Comparison of ENCODE assay signal across 18 cellular contexts in the genomic region with DNA sequence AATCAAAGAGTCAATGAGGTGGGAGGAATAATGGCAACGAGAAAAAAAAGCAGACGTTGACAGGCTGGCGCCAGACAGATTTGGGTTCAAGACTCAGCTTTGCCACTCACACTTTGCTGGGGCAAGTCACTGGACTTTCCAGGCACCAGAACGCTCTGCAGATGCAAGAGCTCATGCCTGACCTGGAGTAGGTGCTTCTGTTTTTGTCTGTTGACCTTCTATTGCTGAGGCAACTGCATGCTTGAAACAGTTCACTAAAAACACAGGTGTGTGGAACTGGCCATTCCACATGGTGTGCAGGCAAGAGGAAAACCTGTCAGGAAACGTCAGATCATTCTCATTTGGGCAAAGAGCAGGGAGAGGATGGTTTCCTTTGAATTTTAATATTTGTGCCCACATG.
"Had no signal": no experiment of that assay in that cellular context is flagged by ENCODE, and none has a peak within 500 bp of the region (broad histone marks: within the 10 kb centered on the region; RNA-seq: fewer than 3 reads in every experiment).

No MANE protein-coding gene starts in this region.

- DNase-seq: activated B cell treated with CpG ODN at 0.5 μM for 24 hours; activated CD4-positive, alpha-beta memory T cell treated with anti-CD3 and anti-CD28 coated beads, Interleukin-2, amount 10 ng/mL, durations not matched to agents 7 days and 5 days; activated CD4-positive, alpha-beta T cell treated with anti-CD3 and anti-CD28 coated beads for 48 hours; activated naive CD4-positive, alpha-beta T cell; activated naive CD8-positive, alpha-beta T cell treated with anti-CD3 and anti-CD28 coated beads, Interleukin-2, amount 10 ng/mL, durations not matched to agents 7 days and 5 days; activated T-cell treated with anti-CD3 and anti-CD28 coated beads, Interleukin-2, amount 50 U/mL, for 1 hour; body of pancreas; caudate nucleus; foreskin fibroblast; hippocampal formation; kidney; left ventricle myocardium inferior; right cardiac atrium had no signal

- H3K4me3 ChIP-seq: body of pancreas, left ventricle myocardium inferior, prostate gland, skin epidermis, suprapubic skin had no signal

- H3K4me1 ChIP-seq: body of pancreas, prostate gland, suprapubic skin had no signal

- H3K27ac ChIP-seq: body of pancreas, epithelial cell of prostate, left ventricle myocardium inferior, prostate gland, skin epidermis, suprapubic skin had no signal

- ATAC-seq: activated T-helper 17 cell treated with anti-CD3 and anti-CD28 coated beads, Interleukin-2, amount 50 U/mL, for 72 hours; body of pancreas; right cardiac atrium had no signal

- H3K27me3 ChIP-seq: body of pancreas had no signal

- H3K36me3 ChIP-seq: left ventricle myocardium inferior, prostate gland, suprapubic skin had no signal

- H3K9me3 ChIP-seq: body of pancreas, left ventricle myocardium inferior, prostate gland, suprapubic skin had no signal
